Comparison of ENCODE assay signal across 17 cellular contexts in genomic region chr1:239805888-239806772, GRCh38.
DNase-seq lines count a peak whose midpoint lies in the region; ATAC-seq, FAIRE-seq and TF ChIP-seq lines count a peak whose summit lies in the region.
"Had no signal": no experiment of that assay in that cellular context is flagged by ENCODE, and none has a peak within 500 bp of the region (broad histone marks: within the 10 kb centered on the region; RNA-seq: fewer than 3 reads in every experiment).

No MANE protein-coding gene starts in this region.

- ATAC-seq in gastroesophageal sphincter (peak; percentile 62), thoracic aorta (ENCODE audit: insufficient number of reproducible peaks, low FRiP score, low read depth) (no peak), GM18511 (IDR thresholded peaks at IDR 0.05; ENCODE audit: unreplicated experiment) (no peak)
- ATAC-seq: activated CD8-positive, alpha-beta T cell treated with anti-CD3 and anti-CD28 coated beads, Interleukin-2, amount 10 ng/mL, durations not matched to agents 7 days and 5 days had no signal

- H3K4me1 ChIP-seq in gastroesophageal sphincter, result peaks cover 3 to 43% (median 14%) of the 10 kb centered on the region in 3 donors
- H3K4me1 ChIP-seq in thoracic aorta (ENCODE audit: control insufficient read depth in 1 of 2, low read depth in 2 of 2), result peaks cover 0 to 10% of the 10 kb centered on the region in 2 donors
- H3K4me1 ChIP-seq: HAP-1 had no signal

- H3K27me3 ChIP-seq in gastroesophageal sphincter (no peaks in the 10 kb centered on the region), thoracic aorta (replicated peaks; ENCODE audit: insufficient read depth) (no peaks in the 10 kb centered on the region)

- TF ChIP-seq CTCF in VCaP (conservative IDR thresholded peaks at IDR 0.05) (no peak), gastroesophageal sphincter (IDR thresholded peaks at IDR 0.05) (no peak), thoracic aorta (IDR thresholded peaks at IDR 0.05) (no peak)

- no peak for TF ChIP-seq EP300 in gastroesophageal sphincter (IDR thresholded peaks at IDR 0.05)

- peak overlapping the region; percentile 21 to 26 for H3K4me3 ChIP-seq in gastroesophageal sphincter
- peak overlapping the region; percentile 53 for H3K4me3 ChIP-seq in thoracic aorta
- H3K4me3 ChIP-seq: HAP-1 had no signal

- H3K27ac Mint-ChIP-seq in T-helper 2 cell treated with Interferon-gamma antibody and Interleukin-4, amounts not matched to agents 5 μg/mL and 100 μg/mL, for 36 hours, result no peak overlapping the region
- H3K27ac Mint-ChIP-seq: activated B cell treated with CpG ODN at 0.5 μM for 24 hours; activated CD8-positive, alpha-beta T cell treated with anti-CD3 and anti-CD28 coated beads, Interleukin-2, amount 10 ng/mL, durations not matched to agents 7 days and 5 days; activated T-helper 1 cell treated with anti-CD3 and anti-CD28 coated beads, Interleukin-12 subunit alpha, Interleukin-12 subunit beta, Interleukin-2, Interleukin-4 antibody, amounts not matched to agents 30 ng/mL and 10 ng/mL and 1 ng/mL, durations not matched to agents 14 hours and 24 hours and 36 hours had no signal

- no peaks in the 10 kb centered on the region for H3K36me3 Mint-ChIP-seq in T-helper 2 cell treated with Interferon-gamma antibody and Interleukin-4, amounts not matched to agents 5 μg/mL and 100 μg/mL, for 36 hours (ENCODE audit: low read depth)

- peaks cover 4% of the 10 kb centered on the region for H3K27me3 Mint-ChIP-seq in T-helper 2 cell treated with Interferon-gamma antibody and Interleukin-4, amounts not matched to agents 5 μg/mL and 100 μg/mL, for 36 hours (ENCODE audit: low read depth)
- H3K27me3 Mint-ChIP-seq: activated B cell treated with CpG ODN at 0.5 μM for 24 hours had no signal

- 12 to 25% methylated on average over 6 to 10 of the region's 10 CpGs for WGBS in gastroesophageal sphincter (ENCODE audit: low coverage in 1 of 2), 2 donors

- FAIRE-seq in HTR-8/SVneo (lab: Jason Lieb, UNC), result peak; percentile 90
- FAIRE-seq: endometrium had no signal

- H3K9me3 Mint-ChIP-seq in T-helper 2 cell treated with Interferon-gamma antibody and Interleukin-4, amounts not matched to agents 5 μg/mL and 100 μg/mL, for 36 hours, result no peaks in the 10 kb centered on the region
- H3K9me3 Mint-ChIP-seq: activated T-helper 1 cell treated with anti-CD3 and anti-CD28 coated beads, Interleukin-12 subunit alpha, Interleukin-12 subunit beta, Interleukin-2, Interleukin-4 antibody, amounts not matched to agents 30 ng/mL and 10 ng/mL and 1 ng/mL, durations not matched to agents 14 hours and 24 hours and 36 hours had no signal

- H3K9me3 ChIP-seq in gastroesophageal sphincter (no peaks in the 10 kb centered on the region), thoracic aorta (no peaks in the 10 kb centered on the region)
- H3K9me3 ChIP-seq: HAP-1 had no signal

- peak overlapping the region; percentile 21; the same call in 1 of the 2 replicates for H3K27ac ChIP-seq in VCaP
- H3K27ac ChIP-seq in gastroesophageal sphincter, result peak overlapping the region; percentile 76 to 87 (median 82)
- peak overlapping the region in 1 of 2 donors; percentile 20 for H3K27ac ChIP-seq in thoracic aorta

- H3K36me3 ChIP-seq in gastroesophageal sphincter (no peaks in the 10 kb centered on the region), thoracic aorta (no peaks in the 10 kb centered on the region)
- H3K36me3 ChIP-seq: HAP-1 had no signal

- no peak for TF ChIP-seq POLR2A in gastroesophageal sphincter (IDR thresholded peaks at IDR 0.05)

- H3K4me3 Mint-ChIP-seq in T-helper 2 cell treated with Interferon-gamma antibody and Interleukin-4, amounts not matched to agents 5 μg/mL and 100 μg/mL, for 36 hours, result no peak overlapping the region
- H3K4me3 Mint-ChIP-seq: activated B cell treated with CpG ODN at 0.5 μM for 24 hours; activated CD8-positive, alpha-beta T cell treated with anti-CD3 and anti-CD28 coated beads, Interleukin-2, amount 10 ng/mL, durations not matched to agents 7 days and 5 days; activated T-helper 1 cell treated with anti-CD3 and anti-CD28 coated beads, Interleukin-12 subunit alpha, Interleukin-12 subunit beta, Interleukin-2, Interleukin-4 antibody, amounts not matched to agents 30 ng/mL and 10 ng/mL and 1 ng/mL, durations not matched to agents 14 hours and 24 hours and 36 hours had no signal

- H3K4me1 Mint-ChIP-seq in T-helper 2 cell treated with Interferon-gamma antibody and Interleukin-4, amounts not matched to agents 5 μg/mL and 100 μg/mL, for 36 hours (ENCODE audit: low read depth), result peaks cover 8% of the 10 kb centered on the region
- H3K4me1 Mint-ChIP-seq: activated B cell treated with CpG ODN at 0.5 μM for 24 hours had no signal

- DNase-seq in HTR-8/SVneo (ENCODE audit: insufficient read length, low spot score) (no peak), thoracic aorta (ENCODE audit: low spot score) (no peak), glomerular visceral epithelial cell (ENCODE audit: extremely low spot score) (no peak)
- DNase-seq in T-helper 2 cell treated with Interferon-gamma antibody and Interleukin-4, amounts not matched to agents 5 μg/mL and 100 μg/mL, for 36 hours (ENCODE audit: low spot score), result no peak
- DNase-seq: activated B cell treated with CpG ODN at 0.5 μM for 24 hours; activated CD8-positive, alpha-beta T cell treated with anti-CD3 and anti-CD28 coated beads, Interleukin-2, amount 10 ng/mL, durations not matched to agents 7 days and 5 days; AML-193; DMS 273 treated with DMSO at 0.1 percent for 48 hours; NCI-H774; nucleus accumbens; stimulated activated CD4-positive, alpha-beta T cell treated with anti-CD3 and anti-CD28 coated beads, Interleukin-4, amount 100 ng/mL, for 1 hour had no signal
